ENCODE assay signal across 31 cellular contexts in the genomic region with DNA sequence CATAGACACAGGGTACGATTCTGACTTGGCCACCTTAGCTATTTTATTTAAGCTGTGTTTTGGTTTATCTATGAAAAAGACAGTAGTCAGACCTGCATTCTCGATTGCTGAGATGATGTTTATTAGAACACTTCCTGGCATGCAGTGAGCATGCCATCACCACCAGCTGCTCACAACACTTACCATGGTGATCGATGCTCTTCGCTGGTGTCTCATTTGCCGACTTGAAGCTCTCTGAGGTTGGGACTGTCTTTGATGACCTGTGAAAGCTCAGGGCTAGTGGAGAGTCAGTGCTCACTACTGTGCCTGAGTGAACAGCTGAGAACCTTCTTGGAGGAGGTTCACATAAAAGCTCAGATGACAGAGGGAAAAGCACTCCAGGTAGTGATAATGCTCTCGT. TPM values are rescaled to one million over a fixed set of nuclear protein-coding genes. Genes with fewer than 3 reads are reported as not detected.
"Had no signal": no experiment of that assay in that cellular context is flagged by ENCODE, and none has a peak within 500 bp of the region (broad histone marks: within the 10 kb centered on the region; RNA-seq: fewer than 3 reads in every experiment).

No MANE protein-coding gene starts in this region.

- ATAC-seq: activated CD8-positive, alpha-beta T cell treated with anti-CD3 and anti-CD28 coated beads for 36 hours; activated T-cell treated with anti-CD3 and anti-CD28 coated beads, Interleukin-2, amount 50 U/mL, for 72 hours; activated T-helper 17 cell treated with anti-CD3 and anti-CD28 coated beads, Interleukin-2, amount 50 U/mL, for 72 hours; K562; PC-3 had no signal

- H3K4me1 Mint-ChIP-seq: activated CD4-positive, alpha-beta T cell treated with anti-CD3 and anti-CD28 coated beads, Interleukin-2, amount 10 ng/mL, durations not matched to agents 24 days and 14 days; activated T-helper 17 cell treated with anti-CD3 and anti-CD28 coated beads, Interleukin-2, amount 50 U/mL, for 72 hours had no signal

- H3K27ac ChIP-seq: ascending aorta, Peyer's patch, RWPE1 had no signal

- H3K4me1 ChIP-seq: ascending aorta, Peyer's patch had no signal

- H3K27me3 ChIP-seq: ascending aorta, Peyer's patch had no signal

- DNase-seq: activated CD4-positive, alpha-beta T cell treated with anti-CD3 and anti-CD28 coated beads, Interleukin-2, amount 10 ng/mL, durations not matched to agents 24 days and 14 days; activated CD4-positive, alpha-beta T cell treated with anti-CD3 and anti-CD28 coated beads, Interleukin-2, amount 50 U/mL, for 4 hours; activated CD8-positive, alpha-beta T cell treated with anti-CD3 and anti-CD28 coated beads for 36 hours; activated effector memory CD4-positive, alpha-beta T cell treated with anti-CD3 and anti-CD28 coated beads, Interleukin-2, amount 50 U/mL, for 16 hours; activated naive CD4-positive, alpha-beta T cell; activated naive CD4-positive, alpha-beta T cell treated with anti-CD3 and anti-CD28 coated beads, Interleukin-2, amount 50 U/mL, for 16 hours; activated naive CD8-positive, alpha-beta T cell treated with anti-CD3 and anti-CD28 coated beads for 36 hours; activated T-cell treated with anti-CD3 and anti-CD28 coated beads, Interleukin-2, amount 50 U/mL, for 1 hour; activated T-cell treated with anti-CD3 and anti-CD28 coated beads, Interleukin-2, amount 50 U/mL, for 72 hours; amygdala; caudate nucleus; cerebellar nuclear complex; NCI-H1048; NCI-H1436 treated with DMSO at 0.1 percent for 48 hours; NCI-H1694 treated with DMSO at 0.1 percent for 48 hours; NCI-H2029; NCI-H510A; NCI-H526; NCI-H748 treated with DMSO at 0.1 percent for 48 hours; NK-92 treated with Interleukin-12 subunit alpha and Interleukin-12 subunit beta, amount 100 ng/mL, for 24 hours; PC-3; Peyer's patch; Right ventricle myocardium superior; SW 1271; T-helper 1 cell; T-helper 2 cell; T-helper 9 cell had no signal

- H3K9me3 ChIP-seq: ascending aorta, Peyer's patch had no signal

- H3K27me3 Mint-ChIP-seq: activated CD4-positive, alpha-beta T cell treated with anti-CD3 and anti-CD28 coated beads, Interleukin-2, amount 10 ng/mL, durations not matched to agents 24 days and 14 days; activated CD8-positive, alpha-beta T cell treated with anti-CD3 and anti-CD28 coated beads for 36 hours; activated naive CD8-positive, alpha-beta T cell treated with anti-CD3 and anti-CD28 coated beads for 36 hours; activated T-helper 17 cell treated with anti-CD3 and anti-CD28 coated beads, Interleukin-2, amount 50 U/mL, for 72 hours had no signal

- H3K9me3 Mint-ChIP-seq: activated CD4-positive, alpha-beta T cell treated with anti-CD3 and anti-CD28 coated beads, Interleukin-2, amount 10 ng/mL, durations not matched to agents 24 days and 14 days; activated CD8-positive, alpha-beta T cell treated with anti-CD3 and anti-CD28 coated beads for 36 hours; activated naive CD8-positive, alpha-beta T cell treated with anti-CD3 and anti-CD28 coated beads for 36 hours; activated T-cell treated with anti-CD3 and anti-CD28 coated beads, Interleukin-2, amount 50 U/mL, for 72 hours; activated T-helper 17 cell treated with anti-CD3 and anti-CD28 coated beads, Interleukin-2, amount 50 U/mL, for 72 hours had no signal

- H3K4me3 Mint-ChIP-seq: activated CD4-positive, alpha-beta T cell treated with anti-CD3 and anti-CD28 coated beads, Interleukin-2, amount 10 ng/mL, durations not matched to agents 24 days and 14 days; activated CD8-positive, alpha-beta T cell treated with anti-CD3 and anti-CD28 coated beads for 36 hours; activated naive CD8-positive, alpha-beta T cell treated with anti-CD3 and anti-CD28 coated beads for 36 hours; activated T-cell treated with anti-CD3 and anti-CD28 coated beads, Interleukin-2, amount 50 U/mL, for 72 hours; activated T-helper 17 cell treated with anti-CD3 and anti-CD28 coated beads, Interleukin-2, amount 50 U/mL, for 72 hours had no signal

- H3K27ac Mint-ChIP-seq: activated CD4-positive, alpha-beta T cell treated with anti-CD3 and anti-CD28 coated beads, Interleukin-2, amount 10 ng/mL, durations not matched to agents 24 days and 14 days; activated CD8-positive, alpha-beta T cell treated with anti-CD3 and anti-CD28 coated beads for 36 hours; activated naive CD8-positive, alpha-beta T cell treated with anti-CD3 and anti-CD28 coated beads for 36 hours; activated T-cell treated with anti-CD3 and anti-CD28 coated beads, Interleukin-2, amount 50 U/mL, for 72 hours; activated T-helper 17 cell treated with anti-CD3 and anti-CD28 coated beads, Interleukin-2, amount 50 U/mL, for 72 hours had no signal

- H3K4me3 ChIP-seq: ascending aorta, K562, Peyer's patch had no signal

RNA-seq across cellular contexts. Expression of a gene that starts 4.4 kb away (rescaled TPM):
- total RNA-seq: ascending aorta had no signal
